In genomic region chr6:7139835-7140470, GRCh38 we compare ENCODE assay signal across 1 cellular context.
TF ChIP-seq lines count a peak whose summit lies in the region.

No MANE protein-coding gene starts in this region.

TF ChIP-seq in HCT116, 20 proteins besides CTCF, POLR2A, EP300 and RAD21 (continued from another document):
- no peak for TF ChIP-seq REST (IDR thresholded peaks at IDR 0.05; ENCODE audit: low read depth)
- TF ChIP-seq JUND (IDR thresholded peaks at IDR 0.05): no peak
- TF ChIP-seq ZNF274 (IDR thresholded peaks at IDR 0.05; ENCODE audit: low read depth, low read length): no peak
- TF ChIP-seq ZBTB33 (IDR thresholded peaks at IDR 0.05; ENCODE audit: extremely low read depth, insufficient replicate concordance, low read length): no peak
- TF ChIP-seq SP1 (IDR thresholded peaks at IDR 0.05; ENCODE audit: low read depth): no peak
- TF ChIP-seq CEBPB (IDR thresholded peaks at IDR 0.05; ENCODE audit: low read depth): no peak
